In the genomic region with DNA sequence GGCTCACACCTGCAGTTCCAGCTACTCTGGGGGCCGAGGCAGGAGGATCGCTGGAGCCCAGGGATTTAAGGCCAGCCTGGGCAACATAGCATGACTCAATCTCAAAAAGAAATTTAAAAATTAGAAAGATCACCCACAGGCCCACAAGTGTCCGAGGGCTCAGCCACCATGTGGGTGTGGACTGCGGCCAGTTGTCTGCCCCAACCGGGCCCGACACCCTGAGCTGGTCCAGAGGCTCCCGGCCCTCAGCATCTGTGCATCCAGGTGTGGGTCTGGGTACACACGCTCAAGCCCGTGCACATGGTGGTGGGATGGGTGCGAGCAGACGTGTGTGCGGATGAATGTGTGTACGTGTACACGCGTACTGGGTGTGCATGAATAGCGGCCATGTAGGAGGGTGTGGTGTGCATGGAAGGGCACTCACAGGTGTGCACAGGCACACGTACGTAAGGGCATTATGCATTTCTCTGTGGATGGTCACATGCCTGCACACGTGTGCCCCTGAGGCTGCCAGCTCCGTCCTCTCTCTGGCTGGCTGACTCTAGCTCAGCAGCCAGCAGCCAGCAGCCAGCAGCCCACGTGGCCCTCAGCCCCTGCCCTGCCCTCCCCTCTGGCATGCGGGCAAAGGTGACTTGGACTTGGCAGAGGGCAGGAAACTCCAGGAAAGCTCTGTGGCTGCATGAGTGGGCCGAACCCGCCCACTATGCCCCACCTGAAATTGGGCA, we compare ENCODE assay signal across 10 cellular contexts. TPM values are rescaled to one million over a fixed set of nuclear protein-coding genes. Genes with fewer than 3 reads are reported as not detected.
DNase-seq lines count a peak whose midpoint lies in the region; ATAC-seq and TF ChIP-seq lines count a peak whose summit lies in the region.
"Had no signal": no experiment of that assay in that cellular context is flagged by ENCODE, and none has a peak within 500 bp of the region (broad histone marks: within the 10 kb centered on the region; RNA-seq: fewer than 3 reads in every experiment).

No MANE protein-coding gene starts in this region.

- H3K36me3 ChIP-seq in parathyroid adenoma (ENCODE audit: control insufficient read depth, insufficient read depth, low read length), result no peaks in the 10 kb centered on the region
- no peaks in the 10 kb centered on the region for H3K36me3 ChIP-seq in MM.1S (replicated peaks; ENCODE audit: insufficient read depth, low read length)

- H3K9ac ChIP-seq in parathyroid adenoma (no peak overlapping the region), MM.1S (ENCODE audit: low read length) (no peak overlapping the region)
- H3K9ac ChIP-seq: KMS-11 had no signal

- H3K79me2 ChIP-seq in parathyroid adenoma, result no peaks in the 10 kb centered on the region
- H3K79me2 ChIP-seq in MM.1S (ENCODE audit: low read length), result no peaks in the 10 kb centered on the region

- H3K4me3 ChIP-seq in parathyroid adenoma (ENCODE audit: low read depth, low read length) (no peak overlapping the region), MM.1S (ENCODE audit: low read length) (no peak overlapping the region)

- in situ Hi-C loops in Caki2 (cut with HindIII; ENCODE audit: low pct_unique_long_range_greater_than_20kb, low sequenced_read_pairs), result no loop called here

- H3K9me2 ChIP-seq in MM.1S (replicated peaks; ENCODE audit: insufficient read depth, low read length), result no peaks in the 10 kb centered on the region

- peak overlapping the region; percentile 44 for H3K4me2 ChIP-seq in parathyroid adenoma (ENCODE audit: low read length)
- H3K4me2 ChIP-seq in MM.1S (ENCODE audit: low read depth, low read length), result no peak overlapping the region
- H3K4me2 ChIP-seq: KMS-11 had no signal

- DNase-seq in Caki2 (ENCODE audit: low read depth) (peak; percentile 87), SW480 (ENCODE audit: low spot score) (peak; percentile 89), Right ventricle myocardium superior (peak; percentile 86), iPS-NIHi7 (ENCODE audit: extremely low spot score) (no peak), NCI-H2196 treated with DMSO at 0.1 percent for 48 hours (lab: John Stamatoyannopoulos, UW; ENCODE audit: unreplicated experiment) (no peak), MM.1S (no peak)
- no peak for DNase-seq in central memory CD4-positive, alpha-beta T cell
- DNase-seq: activated naive CD8-positive, alpha-beta T cell treated with anti-CD3 and anti-CD28 coated beads, Interleukin-2, amount 10 ng/mL, durations not matched to agents 7 days and 5 days had no signal

- H3F3A ChIP-seq in MM.1S (ENCODE audit: insufficient read depth, low read length), result no peaks in the 10 kb centered on the region

- H3K9me3 ChIP-seq in parathyroid adenoma (ENCODE audit: control insufficient read depth, low read length) (no peaks in the 10 kb centered on the region), MM.1S (replicated peaks; ENCODE audit: insufficient read depth, low read length) (no peaks in the 10 kb centered on the region)

- no peak for TF ChIP-seq CTCF in parathyroid adenoma (IDR thresholded peaks at IDR 0.05)
- no peak for TF ChIP-seq CTCF in MM.1S (IDR thresholded peaks at IDR 0.05; ENCODE audit: low read length)

- H3K27me3 ChIP-seq in parathyroid adenoma (ENCODE audit: control insufficient read depth, insufficient read depth, low read length), result no peaks in the 10 kb centered on the region
- H3K27me3 ChIP-seq in MM.1S (replicated peaks; ENCODE audit: insufficient read depth, low read length), result peaks cover 24% of the 10 kb centered on the region

- no peaks in the 10 kb centered on the region for H4K20me1 ChIP-seq in MM.1S (ENCODE audit: insufficient read depth, low read length)

- intact Hi-C loops in Right ventricle myocardium superior (cut with DNase I), result loop anchor here (5.0 kb wide), 2 partner anchors 78 to 148 kb away; no protein-coding TSS in a partner anchor

- H3K4me1 ChIP-seq in parathyroid adenoma, result peaks cover 29% of the 10 kb centered on the region
- H3K4me1 ChIP-seq in MM.1S (ENCODE audit: low read length), result no peaks in the 10 kb centered on the region

- H2AFZ ChIP-seq in parathyroid adenoma, result no peak overlapping the region
- H2AFZ ChIP-seq in MM.1S (ENCODE audit: low read length), result no peak overlapping the region

- H3K27ac ChIP-seq in parathyroid adenoma (no peak overlapping the region), MM.1S (ENCODE audit: low read length) (no peak overlapping the region)
- H3K27ac ChIP-seq: KMS-11 had no signal

- peak; percentile 81 for ATAC-seq in Right ventricle myocardium superior (ENCODE audit: poor library complexity)

RNA-seq across cellular contexts. Expression of gene NUDT14, which starts 23.3 kb away (rescaled TPM):
- total RNA-seq in Caki2 (2014; rRNA removed; shearing (Covaris generic); ENCODE audit: low replicate concordance), result 16.6 and 25.8 TPM in 2 replicates
- 32.2 TPM for total RNA-seq in Right ventricle myocardium superior

RNA-seq across cellular contexts. Expression of gene JAG2, which starts 35.8 kb away (rescaled TPM):
- total RNA-seq in Caki2 (2014; rRNA removed; shearing (Covaris generic); ENCODE audit: low replicate concordance), result 1.1 and 5.0 TPM in 2 replicates
- total RNA-seq in Right ventricle myocardium superior, result 28.6 TPM

RNA-seq across cellular contexts. Expression of gene BTBD6, which starts 44.0 kb away (rescaled TPM):
- 11.5 and 19.6 TPM in 2 replicates for total RNA-seq in Caki2 (2014; rRNA removed; shearing (Covaris generic); ENCODE audit: low replicate concordance)
- total RNA-seq in Right ventricle myocardium superior, result 45.5 TPM

Comparison
In these comparisons a context has a peak if more than half of its experiments do, and no peak if none do; other contexts are left out.
1. DNase-seq: peak in Caki2 (single experiment), SW480 (single experiment) and Right ventricle myocardium superior (single experiment); none in central memory CD4-positive, alpha-beta T cell (single experiment), iPS-NIHi7 (single experiment), NCI-H2196 treated with DMSO at 0.1 percent for 48 hours (single experiment) and MM.1S (single experiment).